25 cellular contexts compared by ENCODE assay signal in genomic region chr6:41425511-41425910, GRCh38.
"Had no signal": no experiment of that assay in that cellular context is flagged by ENCODE, and none has a peak within 500 bp of the region (broad histone marks: within the 10 kb centered on the region; RNA-seq: fewer than 3 reads in every experiment).

No MANE protein-coding gene starts in this region.

- H3K4me3 ChIP-seq: heart right ventricle, hepatocyte, left ventricle myocardium inferior, lung, neural progenitor cell, pancreas, psoas muscle, smooth muscle cell, suprapubic skin, thoracic aorta, tibial nerve, uterus had no signal

- ATAC-seq: heart right ventricle; natural killer cell; pancreas; psoas muscle; stimulated activated memory B cell treated with anti-CD40 and anti-IgM and Interleukin-4, amounts not matched to agents 10 μg/mL and 1 μg/mL and 100 μg/mL, for 72 hours had no signal

- FAIRE-seq: pancreas had no signal

- H3K36me3 ChIP-seq: heart right ventricle, left ventricle myocardium inferior, neural progenitor cell, neutrophil, pancreas, suprapubic skin, thoracic aorta, tibial nerve, uterus had no signal

- H3K4me2 ChIP-seq: neural progenitor cell had no signal

- H3K27ac ChIP-seq: hepatocyte, left ventricle myocardium inferior, neural progenitor cell, neutrophil, psoas muscle, suprapubic skin had no signal

- H3K9me3 ChIP-seq: heart right ventricle, left ventricle myocardium inferior, neutrophil, pancreas, psoas muscle, suprapubic skin, thoracic aorta, tibial nerve, uterus had no signal

- H3K9ac ChIP-seq: neural progenitor cell had no signal

- H3K79me2 ChIP-seq: hepatocyte had no signal

- DNase-seq: heart right ventricle; islet precursor cell; left ventricle myocardium inferior; mesendoderm; naive B cell; natural killer cell; nephron progenitor cell; occipital lobe; pancreas; psoas muscle; stimulated activated CD4-positive, alpha-beta T cell treated with anti-CD3 and anti-CD28 coated beads, Interleukin-1b, Interleukin-23, amount 100 ng/mL, for 48 hours; stimulated activated CD4-positive, alpha-beta T cell treated with anti-CD3 and anti-CD28 coated beads, Interleukin-2, amount 100 ng/mL, for 48 hours; stimulated activated CD4-positive, alpha-beta T cell treated with anti-CD3 and anti-CD28 coated beads, Interleukin-4, amount 100 ng/mL, for 4 hours; stimulated activated CD8-positive, alpha-beta memory T cell treated with anti-CD3 and anti-CD28 coated beads, Interleukin-4, amount 100 ng/mL, for 48 hours; stimulated activated naive CD4-positive, alpha-beta T cell treated with Interleukin-2 at 50 U/mL for 16 hours; uterus had no signal

- H3K27me3 ChIP-seq: pancreas, tibial nerve, uterus had no signal

- H2AFZ ChIP-seq: hepatocyte, neural progenitor cell had no signal
